9 cellular contexts compared by ENCODE assay signal in the genomic region with DNA sequence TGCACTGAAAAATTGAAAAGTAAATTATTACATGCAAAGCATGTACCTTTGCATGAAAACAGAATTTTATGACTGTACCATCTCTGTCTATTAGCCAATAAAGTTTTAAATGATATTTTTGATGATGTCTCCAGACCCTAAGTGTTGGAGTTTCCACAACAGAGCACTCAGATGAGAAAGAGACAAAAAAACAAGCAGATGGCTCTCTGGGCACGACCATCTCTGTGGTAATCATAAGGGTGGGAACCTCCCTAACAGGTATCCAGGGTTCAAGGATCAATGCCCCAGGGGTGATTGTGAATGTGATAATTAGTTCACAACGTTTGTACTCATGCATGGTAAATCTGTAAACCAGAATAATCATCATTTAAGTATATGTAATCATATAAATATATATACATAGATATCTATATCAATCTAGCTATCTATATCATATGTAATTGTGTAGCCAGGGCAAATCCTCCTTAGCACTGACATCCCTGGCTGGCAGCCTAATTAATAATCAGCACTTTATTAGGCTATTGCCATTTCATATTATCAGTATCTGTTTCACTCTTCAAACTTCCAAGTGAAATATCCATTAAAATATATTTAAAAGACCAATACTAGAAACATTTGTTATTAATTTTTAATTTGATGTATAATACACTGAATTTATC. TPM values are rescaled to one million over a fixed set of nuclear protein-coding genes. Genes with fewer than 3 reads are reported as not detected.
"Had no signal": no experiment of that assay in that cellular context is flagged by ENCODE, and none has a peak within 500 bp of the region (broad histone marks: within the 10 kb centered on the region; RNA-seq: fewer than 3 reads in every experiment).

No MANE protein-coding gene starts in this region.

- H3K27ac ChIP-seq: GM23248, HL-60 had no signal

- H3K4me3 ChIP-seq: GM23248, HAP-1, K562 had no signal

- H2AFZ ChIP-seq: GM23248 had no signal

- DNase-seq: GM23248, H7, HFFc6, IMR-90, KG1 had no signal

- H3K4me1 ChIP-seq: HAP-1 had no signal

- H3K9ac ChIP-seq: GM23248 had no signal

- H3K4me3 Mint-ChIP-seq: HFFc6 had no signal

- FAIRE-seq: K562 had no signal

- H3K9me3 ChIP-seq: HAP-1 had no signal

- ATAC-seq: HCT116, K562 had no signal

- H3K27ac Mint-ChIP-seq: HFFc6 had no signal

- H3K9me3 Mint-ChIP-seq: HFFc6 had no signal

RNA-seq across cellular contexts. Expression of gene FAM124A, which starts 41.2 kb away (rescaled TPM):
- total RNA-seq: GM23248, HFFc6, IMR-90, K562 had no signal
- polyA plus RNA-seq: GM23248, K562 had no signal
